In genomic region chr20:50724112-50724724, GRCh38 we compare ENCODE assay signal across 13 cellular contexts. TPM values are rescaled to one million over a fixed set of nuclear protein-coding genes. Genes with fewer than 3 reads are reported as not detected.
DNase-seq lines count a peak whose midpoint lies in the region; ATAC-seq and TF ChIP-seq lines count a peak whose summit lies in the region.
"Had no signal": no experiment of that assay in that cellular context is flagged by ENCODE, and none has a peak within 500 bp of the region (broad histone marks: within the 10 kb centered on the region; RNA-seq: fewer than 3 reads in every experiment).

No MANE protein-coding gene starts in this region.

- WGBS in gastroesophageal sphincter (ENCODE audit: low coverage in 1 of 2), 2 donors, result 83% methylated on average over 6 of the region's 7 CpGs; no CpG with 5 or more reads in 1 of the 2 donors

- H3K4me3 ChIP-seq in HCT116 (replicated peaks in 1 of 2; ENCODE audit: low read depth in 1 of 2, low read length in 2 of 2) (peak overlapping the region; percentile 10 to 49; a peak in 3 of 4 replicates), gastroesophageal sphincter (no peak overlapping the region), gastrocnemius medialis (no peak overlapping the region)

- H3K27me3 ChIP-seq in HCT116 (ENCODE audit: insufficient read depth, low read length), result no peaks in the 10 kb centered on the region
- no peaks in the 10 kb centered on the region for H3K27me3 ChIP-seq in gastroesophageal sphincter
- no peaks in the 10 kb centered on the region for H3K27me3 ChIP-seq in gastrocnemius medialis

- no TSS peak for BruUV-seq in HCT116 (replicated peaks; lab: Mats Ljungman, UMichigan)

- intact Hi-C loops in HCT116 (cut with micrococcal nuclease) (no loop called here), gastrocnemius medialis (cut with DNase I; ENCODE audit: low total_unique reads) (loop anchor here (2.0 kb wide), 1 partner anchor 21 kb away; no protein-coding TSS in a partner anchor)

- H3K4me1 ChIP-seq in HCT116 (ENCODE audit: control insufficient read depth in 1 of 2, insufficient read depth in 2 of 2, low read length in 2 of 2) (peaks cover 57 to 88% of the 10 kb centered on the region in 2 experiments), gastroesophageal sphincter (peaks cover 0 to 37% (median 0%) of the 10 kb centered on the region in 3 donors), gastrocnemius medialis (peaks cover 14 to 35% of the 10 kb centered on the region in 2 donors)

- DNase-seq in HCT116 (ENCODE audit: low read depth, low spot score), result no peak
- DNase-seq in SW480 (ENCODE audit: low spot score), result peak; percentile 87
- DNase-seq in gastrocnemius medialis, result no peak
- DNase-seq in NCI-H748 (lab: John Stamatoyannopoulos, UW; ENCODE audit: unreplicated experiment), result no peak
- DNase-seq in hippocampal formation (lab: John Stamatoyannopoulos, UW), result no peak
- DNase-seq in stimulated activated naive CD4-positive, alpha-beta T cell (lab: John Stamatoyannopoulos, UW), result no peak
- DNase-seq: CD4-positive, alpha-beta T cell; effector memory CD4-positive, alpha-beta T cell; NCI-H146; NCI-H69 had no signal

- H3K27ac ChIP-seq in HCT116 (ENCODE audit: low read depth, low read length) (peak overlapping the region; percentile 96), gastroesophageal sphincter (peak overlapping the region in 3 of 4 donors; percentile 49 to 73 (median 67)), gastrocnemius medialis (peak overlapping the region; percentile 79 to 95 (median 87))

- TF ChIP-seq RAD21 in HCT116 (IDR thresholded peaks at IDR 0.05; ENCODE audit: low read depth), result no peak

- H3K36me3 ChIP-seq in HCT116 (ENCODE audit: control insufficient read depth in 1 of 2, insufficient read depth in 2 of 2, low read length in 2 of 2) (no peaks in the 10 kb centered on the region), gastroesophageal sphincter (no peaks in the 10 kb centered on the region), gastrocnemius medialis (no peaks in the 10 kb centered on the region)

- peak overlapping the region; percentile 87 for H3K4me2 ChIP-seq in HCT116 (ENCODE audit: low read length)

- CTCF ChIA-PET in HCT116 (lab: Charles Lee), result interaction anchor here (0.9 to 2.1 kb wide), 4 partner anchors 10 to 98 kb away, joined by 3 to 9 read pairs (median 6); no protein-coding TSS in a partner anchor

- ATAC-seq in HCT116, result peak; percentile 21
- ATAC-seq in gastroesophageal sphincter, result no peak
- ATAC-seq in gastrocnemius medialis, result no peak
- no peak for ATAC-seq in HG02678 (IDR thresholded peaks at IDR 0.05; ENCODE audit: unreplicated experiment)

- in situ Hi-C loops in gastrocnemius medialis (cut with MboI; ENCODE audit: low sequenced_read_pairs in 4 of 4), result no loop called here

- no peaks in the 10 kb centered on the region for H4K20me1 ChIP-seq in HCT116 (ENCODE audit: insufficient read depth)

- no peak for TF ChIP-seq EP300 in gastroesophageal sphincter (IDR thresholded peaks at IDR 0.05)

- peak overlapping the region; percentile 68 for H3K9ac ChIP-seq in HCT116 (ENCODE audit: low read length)

- no peaks in the 10 kb centered on the region for H3K9me3 ChIP-seq in HCT116 (ENCODE audit: control insufficient read depth in 1 of 2, insufficient read depth in 1 of 2, low read depth in 1 of 2, low read length in 2 of 2)
- H3K9me3 ChIP-seq in gastroesophageal sphincter, result no peaks in the 10 kb centered on the region
- H3K9me3 ChIP-seq in gastrocnemius medialis, result no peaks in the 10 kb centered on the region

- POLR2A ChIA-PET in HCT116 (lab: Charles Lee), result interaction anchor here (0.6 to 1.2 kb wide), 8 partner anchors 9 to 89 kb away, joined by 3 to 6 read pairs (median 3); no protein-coding TSS in a partner anchor

- H3K79me2 ChIP-seq in HCT116 (ENCODE audit: insufficient read depth, low read length), result no peaks in the 10 kb centered on the region

- RAD21 ChIA-PET in HCT116 (lab: Charles Lee; ENCODE audit: low non-redundant PET in 1 of 2, low total read pairs in 2 of 2, uncharacterized antibody in 2 of 2, unreplicated experiment in 2 of 2), result interaction anchor here in 1 of 2 experiments (0.6 to 1.4 kb wide), 3 partner anchors 20 to 43 kb away, joined by 3 to 5 read pairs (median 4); no protein-coding TSS in a partner anchor

- no peak for TF ChIP-seq CTCF in HCT116 (IDR thresholded peaks at IDR 0.05 in 2 of 3, conservative IDR thresholded peaks at IDR 0.05 in 1 of 3; ENCODE audit: borderline replicate concordance in 1 of 3, insufficient read depth in 1 of 3, low read depth in 2 of 3, low read length in 2 of 3)
- no peak for TF ChIP-seq CTCF in gastroesophageal sphincter (IDR thresholded peaks at IDR 0.05)
- no peak for TF ChIP-seq CTCF in gastrocnemius medialis (IDR thresholded peaks at IDR 0.05 in 4 of 5, conservative IDR thresholded peaks at IDR 0.05 in 1 of 5)

- H2AFZ ChIP-seq in HCT116 (ENCODE audit: low read depth, low read length, poor library complexity, severe bottlenecking), result no peak overlapping the region

- no peaks in the 10 kb centered on the region for H3K9me2 ChIP-seq in HCT116 (ENCODE audit: insufficient read depth)

- TF ChIP-seq POLR2A in HCT116 (IDR thresholded peaks at IDR 0.05; ENCODE audit: borderline replicate concordance, extremely low read depth, insufficient read depth, insufficient read length) (no peak), gastroesophageal sphincter (IDR thresholded peaks at IDR 0.05) (no peak), gastrocnemius medialis (IDR thresholded peaks at IDR 0.05) (no peak)

TF ChIP-seq in HCT116, 20 proteins besides CTCF, POLR2A, EP300 and RAD21:
- no peak for TF ChIP-seq EZH2phosphoT487 (IDR thresholded peaks at IDR 0.05; ENCODE audit: borderline replicate concordance)
- no peak for TF ChIP-seq ZNF274 (IDR thresholded peaks at IDR 0.05; ENCODE audit: low read depth, low read length)
- no peak for TF ChIP-seq MAX (IDR thresholded peaks at IDR 0.05)
- no peak for TF ChIP-seq CBX3 (IDR thresholded peaks at IDR 0.05; ENCODE audit: low read depth)
- TF ChIP-seq ATF3 (IDR thresholded peaks at IDR 0.05), result no peak
- TF ChIP-seq YY1 (IDR thresholded peaks at IDR 0.05; ENCODE audit: extremely low read depth, insufficient replicate concordance, low read depth, low read length), result no peak
- TF ChIP-seq TCF7L2 (IDR thresholded peaks at IDR 0.05; ENCODE audit: borderline replicate concordance, extremely low read depth, insufficient read depth, insufficient read length), result no peak
- no peak for TF ChIP-seq SRF (IDR thresholded peaks at IDR 0.05; ENCODE audit: low read depth)
- TF ChIP-seq CEBPB (IDR thresholded peaks at IDR 0.05; ENCODE audit: low read depth), result no peak
- TF ChIP-seq REST (IDR thresholded peaks at IDR 0.05; ENCODE audit: low read depth), result no peak
- TF ChIP-seq EGR1 (IDR thresholded peaks at IDR 0.05; ENCODE audit: low read depth), result no peak
- no peak for TF ChIP-seq FOSL1 (IDR thresholded peaks at IDR 0.05; ENCODE audit: low read depth)

RNA-seq across cellular contexts. Expression of gene PARD6B, which starts 7.2 kb away (rescaled TPM):
- total RNA-seq in HCT116 (2021; ENCODE audit: unreplicated experiment) (41.3 TPM), gastroesophageal sphincter (1 to 10 TPM; 2.4 to 3.8 (median 2.8) TPM), gastrocnemius medialis (10 to 100 TPM in 1 of 4 donors, 1 to 10 TPM in 2, under 1 TPM in 1; 0.72 to 15.3 (median 2.3) TPM)
- 3.1 and 5.0 TPM in 2 replicates for polyA plus RNA-seq in HCT116 (2012)

RNA-seq across cellular contexts. Expression of gene RIPOR3, which starts 32.9 kb away (rescaled TPM):
- total RNA-seq in HCT116 (2021; ENCODE audit: unreplicated experiment) (0.22 TPM), gastroesophageal sphincter (10 to 100 TPM in 2 of 4 donors, 1 to 10 TPM in 2; 8.2 to 24.1 (median 12.9) TPM), gastrocnemius medialis (10 to 100 TPM in 1 of 4 donors, 1 to 10 TPM in 3; 5.3 to 12.5 (median 8.2) TPM)
- 0.14 and 0.20 TPM in 2 replicates for polyA plus RNA-seq in HCT116 (2012)
- total RNA-seq: CD4-positive, alpha-beta T cell; SK-MEL-5 had no signal

Comparison
In these comparisons a context has a peak if more than half of its experiments do, and no peak if none do; other contexts are left out.
1. H3K4me3 ChIP-seq: peak in HCT116 (2 of 2); none in gastroesophageal sphincter (0 of 2) and gastrocnemius medialis (0 of 4).
2. Peak in every context shown above with its lines, with median percentiles within 50 percentile points of each other: H3K27ac ChIP-seq.